In the genomic region with DNA sequence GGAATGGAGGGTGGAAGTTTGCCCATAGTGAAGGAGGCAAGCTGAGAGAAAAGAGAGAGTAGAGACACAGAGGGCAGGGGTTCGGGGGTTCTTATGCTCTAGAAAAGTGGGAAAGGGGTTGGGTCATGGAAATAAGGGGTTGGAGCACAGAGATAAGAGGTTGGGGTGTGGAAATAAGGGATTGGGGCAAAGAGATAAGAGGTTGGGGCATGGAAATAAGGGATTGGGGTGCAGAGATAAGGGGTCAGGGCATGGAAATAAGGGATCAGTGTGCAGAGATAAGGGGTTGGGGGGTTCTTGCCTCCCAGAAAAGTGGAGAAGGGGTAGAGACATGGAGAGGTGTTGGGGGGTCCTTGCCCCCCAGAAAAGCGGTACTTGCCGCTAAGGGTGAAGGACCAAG, we compare ENCODE assay signal across 1 cellular context.
TF ChIP-seq lines count a peak whose summit lies in the region.

No MANE protein-coding gene starts in this region.

TF ChIP-seq in K562, 482 proteins besides CTCF, POLR2A, EP300 and RAD21 (continued from another document and continues in another):
- TF ChIP-seq, protein P1, sequence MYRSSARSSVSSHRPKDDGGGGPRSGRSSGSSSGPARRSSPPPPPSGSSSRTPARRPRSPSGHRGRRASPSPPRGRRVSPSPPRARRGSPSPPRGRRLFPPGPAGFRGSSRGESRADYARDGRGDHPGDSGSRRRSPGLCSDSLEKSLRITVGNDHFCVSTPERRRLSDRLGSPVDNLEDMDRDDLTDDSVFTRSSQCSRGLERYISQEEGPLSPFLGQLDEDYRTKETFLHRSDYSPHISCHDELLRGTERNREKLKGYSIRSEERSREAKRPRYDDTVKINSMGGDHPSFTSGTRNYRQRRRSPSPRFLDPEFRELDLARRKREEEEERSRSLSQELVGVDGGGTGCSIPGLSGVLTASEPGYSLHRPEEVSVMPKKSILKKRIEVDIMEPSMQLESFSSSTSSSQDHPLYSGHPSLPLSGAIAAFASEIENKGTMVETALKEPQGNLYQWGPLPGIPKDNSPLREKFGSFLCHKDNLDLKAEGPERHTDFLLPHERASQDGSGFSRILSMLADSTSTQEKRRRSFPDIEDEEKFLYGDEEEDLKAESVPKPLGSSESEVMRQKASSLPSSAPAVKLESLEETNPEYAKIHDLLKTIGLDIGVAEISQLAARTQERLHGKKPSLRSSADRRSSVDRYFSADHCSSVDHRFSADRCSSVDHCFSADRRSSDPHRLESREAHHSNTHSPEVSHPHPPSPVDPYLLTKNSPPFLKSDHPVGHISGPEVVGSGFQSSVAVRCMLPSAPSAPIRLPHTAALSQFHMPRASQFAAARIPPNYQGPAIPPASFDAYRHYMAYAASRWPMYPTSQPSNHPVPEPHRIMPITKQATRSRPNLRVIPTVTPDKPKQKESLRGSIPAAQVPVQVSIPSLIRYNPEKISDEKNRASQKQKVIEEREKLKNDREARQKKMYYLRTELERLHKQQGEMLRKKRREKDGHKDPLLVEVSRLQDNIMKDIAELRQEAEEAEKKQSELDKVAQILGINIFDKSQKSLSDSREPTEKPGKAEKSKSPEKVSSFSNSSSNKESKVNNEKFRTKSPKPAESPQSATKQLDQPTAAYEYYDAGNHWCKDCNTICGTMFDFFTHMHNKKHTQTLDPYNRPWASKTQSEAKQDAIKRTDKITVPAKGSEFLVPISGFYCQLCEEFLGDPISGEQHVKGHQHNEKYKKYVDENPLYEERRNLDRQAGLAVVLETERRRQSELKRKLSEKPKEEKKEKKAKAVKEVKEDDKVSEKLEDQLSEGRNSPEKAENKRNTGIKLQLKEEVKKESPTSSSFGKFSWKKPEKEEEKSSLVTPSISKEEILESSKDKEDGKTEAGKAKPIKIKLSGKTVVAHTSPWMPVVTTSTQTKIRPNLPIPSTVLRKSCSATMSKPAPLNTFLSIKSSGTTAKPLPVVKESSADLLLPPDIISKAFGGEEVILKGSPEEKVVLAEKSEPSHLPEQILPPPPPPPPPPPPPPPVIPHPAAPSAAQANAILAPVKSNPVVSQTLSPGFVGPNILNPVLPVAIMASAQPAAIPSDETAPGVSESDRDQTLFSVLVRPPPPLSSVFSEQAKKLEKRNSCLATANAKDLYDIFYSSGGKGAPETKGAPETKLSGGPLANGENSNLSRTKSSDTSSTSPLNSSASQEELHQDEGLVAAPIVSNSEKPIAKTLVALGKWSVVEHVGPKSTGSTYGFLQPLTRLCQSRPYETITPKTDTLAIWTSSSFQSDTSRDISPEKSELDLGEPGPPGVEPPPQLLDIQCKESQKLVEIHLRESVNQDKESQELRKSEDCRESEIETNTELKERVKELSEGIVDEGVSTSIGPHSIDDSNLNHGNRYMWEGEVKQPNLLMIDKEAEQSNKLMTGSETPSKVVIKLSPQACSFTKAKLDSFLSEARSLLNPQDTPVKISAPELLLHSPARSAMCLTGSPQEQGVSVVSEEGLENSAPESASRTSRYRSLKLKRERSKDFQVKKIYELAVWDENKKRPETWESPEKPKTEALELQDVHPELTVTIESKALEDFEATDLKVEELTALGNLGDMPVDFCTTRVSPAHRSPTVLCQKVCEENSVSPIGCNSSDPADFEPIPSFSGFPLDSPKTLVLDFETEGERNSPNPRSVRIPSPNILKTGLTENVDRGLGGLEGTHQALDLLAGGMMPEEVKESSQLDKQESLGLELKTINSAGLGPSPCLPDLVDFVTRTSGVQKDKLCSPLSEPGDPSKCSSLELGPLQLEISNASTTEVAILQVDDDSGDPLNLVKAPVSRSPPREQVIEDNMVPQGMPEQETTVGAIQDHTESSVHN (IDR thresholded peaks at IDR 0.05; ENCODE audit: borderline replicate concordance in 1 of 2, low read depth in 1 of 2): peak in 1 of 2 experiments; percentile 40; a peak in 1 of 4 replicates
- TF ChIP-seq, protein P2, sequence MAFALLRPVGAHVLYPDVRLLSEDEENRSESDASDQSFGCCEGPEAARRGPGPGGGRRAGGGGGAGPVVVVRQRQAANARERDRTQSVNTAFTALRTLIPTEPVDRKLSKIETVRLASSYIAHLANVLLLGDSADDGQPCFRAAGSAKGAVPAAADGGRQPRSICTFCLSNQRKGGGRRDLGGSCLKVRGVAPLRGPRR (CRISPR knock-in tag; IDR thresholded peaks at IDR 0.05): no peak
- TF ChIP-seq, protein P3, sequence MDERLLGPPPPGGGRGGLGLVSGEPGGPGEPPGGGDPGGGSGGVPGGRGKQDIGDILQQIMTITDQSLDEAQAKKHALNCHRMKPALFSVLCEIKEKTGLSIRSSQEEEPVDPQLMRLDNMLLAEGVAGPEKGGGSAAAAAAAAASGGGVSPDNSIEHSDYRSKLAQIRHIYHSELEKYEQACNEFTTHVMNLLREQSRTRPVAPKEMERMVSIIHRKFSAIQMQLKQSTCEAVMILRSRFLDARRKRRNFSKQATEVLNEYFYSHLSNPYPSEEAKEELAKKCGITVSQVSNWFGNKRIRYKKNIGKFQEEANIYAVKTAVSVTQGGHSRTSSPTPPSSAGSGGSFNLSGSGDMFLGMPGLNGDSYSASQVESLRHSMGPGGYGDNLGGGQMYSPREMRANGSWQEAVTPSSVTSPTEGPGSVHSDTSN (CRISPR knock-in tag; IDR thresholded peaks at IDR 0.05; ENCODE audit: low read depth): no peak
- TF ChIP-seq, protein P3 (tag; conservative IDR thresholded peaks at IDR 0.05; ENCODE audit: low read depth): no peak
- TF ChIP-seq SNAPC5 (CRISPR knock-in tag; IDR thresholded peaks at IDR 0.05) (no peak), ZNF586 (CRISPR knock-in tag; conservative IDR thresholded peaks at IDR 0.05) (no peak), ZSCAN29 (IDR thresholded peaks at IDR 0.05) (no peak), THAP7 (CRISPR knock-in tag; IDR thresholded peaks at IDR 0.05) (no peak), ZNF584 (CRISPR knock-in tag; IDR thresholded peaks at IDR 0.05; ENCODE audit: low read depth) (no peak), U2AF2 (optimal IDR thresholded peaks at IDR 0.05; ENCODE audit: low read depth, low read length) (no peak), ZNF140 (CRISPR knock-in tag; IDR thresholded peaks at IDR 0.05) (no peak), SPI1 (IDR thresholded peaks at IDR 0.05; ENCODE audit: borderline replicate concordance, low read depth, low read length) (no peak), DDX20 (tag; IDR thresholded peaks at IDR 0.05; ENCODE audit: low read depth) (no peak), RBM25 (IDR thresholded peaks at IDR 0.05; ENCODE audit: low read depth, low read length, severe bottlenecking) (no peak), MCM3 (IDR thresholded peaks at IDR 0.05) (no peak), POLR3A (IDR thresholded peaks at IDR 0.05; ENCODE audit: borderline replicate concordance, extremely low read depth, insufficient read depth, insufficient read length) (no peak), FOSL1 (tag; conservative IDR thresholded peaks at IDR 0.05) (peak; percentile 58; the same call in 1 of the 2 replicates), SIN3A (IDR thresholded peaks at IDR 0.05; ENCODE audit: borderline replicate concordance in 2 of 2, control insufficient read depth in 1 of 2, low read depth in 2 of 2, low read length in 2 of 2) (no peak), MAFF (IDR thresholded peaks at IDR 0.05; ENCODE audit: low read length) (no peak), ZNF280A (IDR thresholded peaks at IDR 0.05; ENCODE audit: low read depth, partially characterized antibody) (no peak), CEBPZ (IDR thresholded peaks at IDR 0.05; ENCODE audit: borderline replicate concordance, low read depth, low read length) (no peak), RCOR1 (IDR thresholded peaks at IDR 0.05; ENCODE audit: borderline replicate concordance in 1 of 2, low read depth in 2 of 2, low read length in 2 of 2) (peak in 1 of 2 experiments; percentile 16; a peak in 1 of 4 replicates), HMGN3 (IDR thresholded peaks at IDR 0.05; ENCODE audit: borderline replicate concordance, extremely low read depth, insufficient read length, low read depth, low read length) (no peak), NCOA2 (IDR thresholded peaks at IDR 0.05; ENCODE audit: partially characterized antibody in 2 of 2) (peak; percentile 37 to 65), RBBP5 (IDR thresholded peaks at IDR 0.05; ENCODE audit: borderline replicate concordance, insufficient read depth, low read length, poor library complexity, severe bottlenecking) (no peak), TRIM24 (IDR thresholded peaks at IDR 0.05) (peak; percentile 98), TCF7 (IDR thresholded peaks at IDR 0.05; ENCODE audit: borderline replicate concordance) (no peak), HSF4 (CRISPR knock-in tag; IDR thresholded peaks at IDR 0.05; ENCODE audit: borderline replicate concordance) (no peak), HDAC2 (IDR thresholded peaks at IDR 0.05) (peak; percentile 83), ZFX (CRISPR knock-in tag; IDR thresholded peaks at IDR 0.05) (no peak), MNT (conservative IDR thresholded peaks at IDR 0.05) (peak in 1 of 2 experiments; percentile 46; a peak in 2 of 4 replicates), ZNF780A (CRISPR knock-in tag; IDR thresholded peaks at IDR 0.05) (no peak), ZZZ3 (IDR thresholded peaks at IDR 0.05) (no peak), E2F5 (CRISPR knock-in tag; IDR thresholded peaks at IDR 0.05) (no peak)
- TF ChIP-seq, protein P4, sequence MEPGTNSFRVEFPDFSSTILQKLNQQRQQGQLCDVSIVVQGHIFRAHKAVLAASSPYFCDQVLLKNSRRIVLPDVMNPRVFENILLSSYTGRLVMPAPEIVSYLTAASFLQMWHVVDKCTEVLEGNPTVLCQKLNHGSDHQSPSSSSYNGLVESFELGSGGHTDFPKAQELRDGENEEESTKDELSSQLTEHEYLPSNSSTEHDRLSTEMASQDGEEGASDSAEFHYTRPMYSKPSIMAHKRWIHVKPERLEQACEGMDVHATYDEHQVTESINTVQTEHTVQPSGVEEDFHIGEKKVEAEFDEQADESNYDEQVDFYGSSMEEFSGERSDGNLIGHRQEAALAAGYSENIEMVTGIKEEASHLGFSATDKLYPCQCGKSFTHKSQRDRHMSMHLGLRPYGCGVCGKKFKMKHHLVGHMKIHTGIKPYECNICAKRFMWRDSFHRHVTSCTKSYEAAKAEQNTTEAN (CRISPR knock-in tag; IDR thresholded peaks at IDR 0.05): no peak
